Comparison of ENCODE assay signal across 1 cellular context in the genomic region with DNA sequence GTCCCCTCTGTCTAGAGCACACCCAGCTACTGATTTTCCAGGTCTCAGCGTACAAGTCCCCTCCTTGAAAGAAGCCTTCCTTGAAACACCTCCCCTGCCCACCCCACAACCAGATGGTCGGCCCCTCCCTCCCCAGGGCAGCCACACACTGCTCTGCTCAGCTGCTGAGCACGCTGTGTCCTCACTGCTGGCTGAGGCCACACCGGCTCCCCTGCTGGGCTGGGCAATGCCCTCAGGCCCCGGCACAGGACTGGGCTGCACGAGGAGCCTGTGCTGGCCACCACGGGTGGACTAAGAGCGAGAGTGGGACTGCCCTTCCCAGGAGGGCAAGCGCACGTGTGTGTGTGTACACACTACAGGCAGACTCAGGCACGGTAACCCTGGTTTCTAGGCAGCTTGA.
TF ChIP-seq lines count a peak whose summit lies in the region.

No MANE protein-coding gene starts in this region.

TF ChIP-seq in K562, 482 proteins besides CTCF, POLR2A, EP300 and RAD21:
- TF ChIP-seq YY1 (IDR thresholded peaks at IDR 0.05; ENCODE audit: borderline replicate concordance in 1 of 3, control insufficient read depth in 1 of 3, extremely low read depth in 1 of 3, insufficient read depth in 3 of 3, insufficient read length in 1 of 3, insufficient replicate concordance in 2 of 3, low read depth in 1 of 3, low read length in 2 of 3) (no peak), POLR2G (IDR thresholded peaks at IDR 0.05; ENCODE audit: low read depth, low read length) (peak; percentile 56; the same call in 1 of the 2 replicates)
